In the genomic region with DNA sequence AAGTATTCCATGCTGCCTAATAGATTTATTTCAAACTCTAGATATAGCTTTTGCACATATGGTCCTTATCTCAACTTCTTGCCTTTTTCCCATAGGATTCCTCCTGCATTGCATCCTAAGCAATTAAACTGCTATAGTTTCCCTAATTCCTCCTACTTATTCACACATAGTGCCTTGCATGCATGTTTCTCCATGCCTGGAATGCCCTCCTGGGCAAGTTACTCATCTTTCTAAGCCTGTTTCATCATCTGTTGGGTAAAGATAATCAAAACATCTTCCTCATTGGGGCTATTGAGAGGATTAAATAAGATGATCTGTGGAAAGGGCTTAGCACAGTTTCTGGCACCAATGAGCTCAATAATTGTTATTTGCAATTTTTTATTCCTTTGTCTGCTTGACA, we compare ENCODE assay signal across 1 cellular context.
TF ChIP-seq lines count a peak whose summit lies in the region.

No MANE protein-coding gene starts in this region.

TF ChIP-seq in WTC11, 78 proteins besides CTCF, POLR2A, EP300 and RAD21 (continued from another document):
- TF ChIP-seq, protein P1, sequence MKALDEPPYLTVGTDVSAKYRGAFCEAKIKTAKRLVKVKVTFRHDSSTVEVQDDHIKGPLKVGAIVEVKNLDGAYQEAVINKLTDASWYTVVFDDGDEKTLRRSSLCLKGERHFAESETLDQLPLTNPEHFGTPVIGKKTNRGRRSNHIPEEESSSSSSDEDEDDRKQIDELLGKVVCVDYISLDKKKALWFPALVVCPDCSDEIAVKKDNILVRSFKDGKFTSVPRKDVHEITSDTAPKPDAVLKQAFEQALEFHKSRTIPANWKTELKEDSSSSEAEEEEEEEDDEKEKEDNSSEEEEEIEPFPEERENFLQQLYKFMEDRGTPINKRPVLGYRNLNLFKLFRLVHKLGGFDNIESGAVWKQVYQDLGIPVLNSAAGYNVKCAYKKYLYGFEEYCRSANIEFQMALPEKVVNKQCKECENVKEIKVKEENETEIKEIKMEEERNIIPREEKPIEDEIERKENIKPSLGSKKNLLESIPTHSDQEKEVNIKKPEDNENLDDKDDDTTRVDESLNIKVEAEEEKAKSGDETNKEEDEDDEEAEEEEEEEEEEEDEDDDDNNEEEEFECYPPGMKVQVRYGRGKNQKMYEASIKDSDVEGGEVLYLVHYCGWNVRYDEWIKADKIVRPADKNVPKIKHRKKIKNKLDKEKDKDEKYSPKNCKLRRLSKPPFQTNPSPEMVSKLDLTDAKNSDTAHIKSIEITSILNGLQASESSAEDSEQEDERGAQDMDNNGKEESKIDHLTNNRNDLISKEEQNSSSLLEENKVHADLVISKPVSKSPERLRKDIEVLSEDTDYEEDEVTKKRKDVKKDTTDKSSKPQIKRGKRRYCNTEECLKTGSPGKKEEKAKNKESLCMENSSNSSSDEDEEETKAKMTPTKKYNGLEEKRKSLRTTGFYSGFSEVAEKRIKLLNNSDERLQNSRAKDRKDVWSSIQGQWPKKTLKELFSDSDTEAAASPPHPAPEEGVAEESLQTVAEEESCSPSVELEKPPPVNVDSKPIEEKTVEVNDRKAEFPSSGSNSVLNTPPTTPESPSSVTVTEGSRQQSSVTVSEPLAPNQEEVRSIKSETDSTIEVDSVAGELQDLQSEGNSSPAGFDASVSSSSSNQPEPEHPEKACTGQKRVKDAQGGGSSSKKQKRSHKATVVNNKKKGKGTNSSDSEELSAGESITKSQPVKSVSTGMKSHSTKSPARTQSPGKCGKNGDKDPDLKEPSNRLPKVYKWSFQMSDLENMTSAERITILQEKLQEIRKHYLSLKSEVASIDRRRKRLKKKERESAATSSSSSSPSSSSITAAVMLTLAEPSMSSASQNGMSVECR (CRISPR knock-in tag; IDR thresholded peaks at IDR 0.05; ENCODE audit: borderline replicate concordance), result no peak
- TF ChIP-seq CBFB (CRISPR knock-in tag; IDR thresholded peaks at IDR 0.05; ENCODE audit: low read depth), result no peak
